ENCODE assay signal across 16 cellular contexts in the genomic region with DNA sequence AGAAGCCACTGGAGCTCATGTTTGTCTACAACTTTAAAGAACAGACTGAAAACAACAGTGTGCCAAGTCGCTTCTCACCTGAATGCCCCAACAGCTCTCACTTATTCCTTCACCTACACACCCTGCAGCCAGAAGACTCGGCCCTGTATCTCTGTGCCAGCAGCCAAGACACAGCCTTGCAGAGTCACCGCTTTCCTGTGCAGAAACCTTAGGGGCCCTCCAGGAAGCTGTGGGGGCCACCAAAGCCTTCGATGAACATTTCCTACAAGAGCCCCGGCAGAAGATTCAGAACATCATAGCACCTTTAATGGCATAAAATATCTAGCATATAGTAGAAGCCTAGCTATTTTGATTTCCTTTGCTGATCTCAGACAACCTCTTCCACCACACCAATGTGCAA.
DNase-seq lines count a peak whose midpoint lies in the region; ATAC-seq and TF ChIP-seq lines count a peak whose summit lies in the region.
"Had no signal": no experiment of that assay in that cellular context is flagged by ENCODE, and none has a peak within 500 bp of the region (broad histone marks: within the 10 kb centered on the region; RNA-seq: fewer than 3 reads in every experiment).

No MANE protein-coding gene starts in this region.

- no peak overlapping the region for H3K4me3 ChIP-seq in PC-3 (ENCODE audit: low read length)
- H3K4me3 ChIP-seq: MG63, ovary had no signal

- no peak for TF ChIP-seq CTCF in PC-3 (conservative IDR thresholded peaks at IDR 0.05; ENCODE audit: low read depth, low read length)

- intact Hi-C loops in PC-3 (cut with micrococcal nuclease), result no loop called here

- H3K4me1 ChIP-seq in PC-3 (ENCODE audit: insufficient read depth, low read length), result peaks cover 10% of the 10 kb centered on the region

- H3K27me3 ChIP-seq in PC-3 (ENCODE audit: low read length), result peaks cover 74% of the 10 kb centered on the region
- H3K27me3 ChIP-seq: ovary had no signal

- no peaks in the 10 kb centered on the region for H3F3A ChIP-seq in PC-3 (ENCODE audit: low read length, unreplicated experiment)

- H3K9me3 Mint-ChIP-seq in T-cell, result no peaks in the 10 kb centered on the region
- no peaks in the 10 kb centered on the region for H3K9me3 Mint-ChIP-seq in stimulated activated naive CD8-positive, alpha-beta T cell treated with anti-CD3 and anti-CD28 coated beads, Interleukin-15, amount 100 ng/mL, for 72 hours

- POLR2A ChIA-PET in T-cell (lab: Charles Lee), result no interaction called here
- POLR2A ChIA-PET in PC-3 (lab: Charles Lee; ENCODE audit: unreplicated experiment), result interaction anchor here (0.6 kb wide), 1 partner anchor 152 kb away, joined by 18 read pairs; no protein-coding TSS in a partner anchor

- H3K9ac ChIP-seq in PC-3 (ENCODE audit: low read length), result no peak overlapping the region

- no peaks in the 10 kb centered on the region for H4K20me1 ChIP-seq in PC-3 (ENCODE audit: low read length)

- peak; percentile 57 for DNase-seq in stimulated activated CD4-positive, alpha-beta T cell treated with anti-CD3 and anti-CD28 coated beads, Interleukin-1b, Interleukin-23, amount 100 ng/mL, for 48 hours
- no peak for DNase-seq in stimulated activated CD4-positive, alpha-beta T cell treated with anti-CD3 and anti-CD28 coated beads, Interleukin-4, amount 100 ng/mL, for 24 hours
- DNase-seq in T-cell (peak in 14 of 34 experiments; percentile 12 to 74 (median 52)), MV-4-11 (lab: John Stamatoyannopoulos, UW) (no peak), NCI-H1694 treated with DMSO at 0.1 percent for 48 hours (lab: John Stamatoyannopoulos, UW) (no peak), PC-3 (no peak)
- DNase-seq in central memory CD4-positive, alpha-beta T cell, result peak; percentile 51
- DNase-seq in stimulated activated naive CD8-positive, alpha-beta T cell treated with anti-CD3 and anti-CD28 coated beads, Interleukin-15, amount 100 ng/mL, for 72 hours, result peak in 1 of 2 donors; percentile 36
- DNase-seq: erythroblast, left ventricle myocardium superior, MG63, NCI-H187 treated with DMSO at 0.1 percent for 48 hours, NCI-H446, ovary, trophoblast cell had no signal

- CTCF ChIA-PET in T-cell (lab: Charles Lee) (interaction anchor here in 1 of 2 donors (0.6 kb wide), 1 partner anchor 690 kb away, joined by 4 read pairs; no protein-coding TSS in a partner anchor), PC-3 (lab: Charles Lee) (no interaction called here)

- no peaks in the 10 kb centered on the region for H3K9me3 ChIP-seq in PC-3 (ENCODE audit: low read length)
- H3K9me3 ChIP-seq: MG63, ovary had no signal

- H3K9me2 ChIP-seq in PC-3 (replicated peaks; ENCODE audit: low read length), result no peaks in the 10 kb centered on the region

- H3K36me3 Mint-ChIP-seq in T-cell, result no peaks in the 10 kb centered on the region

- no peak overlapping the region for H3K4me2 ChIP-seq in PC-3 (ENCODE audit: low read length)

- H3K36me3 ChIP-seq in PC-3 (ENCODE audit: low read depth, low read length), result no peaks in the 10 kb centered on the region
- H3K36me3 ChIP-seq: MG63, ovary had no signal

- no peak overlapping the region for H2AFZ ChIP-seq in PC-3 (ENCODE audit: low read length)

- ATAC-seq in T-cell (replicated peaks in 1 of 4) (peak; percentile 35 to 93 (median 69)), PC-3 (no peak)
- peak; percentile 84 for ATAC-seq in stimulated activated naive CD8-positive, alpha-beta T cell treated with anti-CD3 and anti-CD28 coated beads, Interleukin-15, amount 100 ng/mL, for 72 hours
- ATAC-seq: HepG2, left ventricle myocardium superior had no signal

- no peak overlapping the region for H3K27ac ChIP-seq in PC-3 (ENCODE audit: low read length)
- H3K27ac ChIP-seq: ovary had no signal

- H3K79me2 ChIP-seq in PC-3 (ENCODE audit: low read length), result no peaks in the 10 kb centered on the region

- H3K27ac Mint-ChIP-seq in T-cell, result peak overlapping the region in 1 of 2 donors; percentile 50
- H3K27ac Mint-ChIP-seq in stimulated activated naive CD8-positive, alpha-beta T cell treated with anti-CD3 and anti-CD28 coated beads, Interleukin-15, amount 100 ng/mL, for 72 hours, result peak overlapping the region in 1 of 2 donors; percentile 83

- peaks cover 6 to 14% of the 10 kb centered on the region in 2 donors for H3K27me3 Mint-ChIP-seq in T-cell
- H3K27me3 Mint-ChIP-seq in stimulated activated naive CD8-positive, alpha-beta T cell treated with anti-CD3 and anti-CD28 coated beads, Interleukin-15, amount 100 ng/mL, for 72 hours, result peaks cover 22% of the 10 kb centered on the region

- H3K4me1 Mint-ChIP-seq in T-cell, result peaks cover 7 to 9% (median 8%) of the 10 kb centered on the region in 3 donors
- peaks cover 11% of the 10 kb centered on the region for H3K4me1 Mint-ChIP-seq in stimulated activated naive CD8-positive, alpha-beta T cell treated with anti-CD3 and anti-CD28 coated beads, Interleukin-15, amount 100 ng/mL, for 72 hours

- no TSS peak for BruUV-seq in PC-3 (replicated peaks; lab: Mats Ljungman, UMichigan)

- peak overlapping the region in 1 of 3 donors; percentile 28 for H3K4me3 Mint-ChIP-seq in T-cell
- H3K4me3 Mint-ChIP-seq in stimulated activated naive CD8-positive, alpha-beta T cell treated with anti-CD3 and anti-CD28 coated beads, Interleukin-15, amount 100 ng/mL, for 72 hours, result peak overlapping the region; percentile 30 to 48

Comparison
In these comparisons a context has a peak if more than half of its experiments do, and no peak if none do; other contexts are left out.
1. DNase-seq: peak in stimulated activated CD4-positive, alpha-beta T cell treated with anti-CD3 and anti-CD28 coated beads, Interleukin-1b, Interleukin-23, amount 100 ng/mL, for 48 hours (single experiment) and central memory CD4-positive, alpha-beta T cell (single experiment); none in stimulated activated CD4-positive, alpha-beta T cell treated with anti-CD3 and anti-CD28 coated beads, Interleukin-4, amount 100 ng/mL, for 24 hours (single experiment), MV-4-11 (single experiment), NCI-H1694 treated with DMSO at 0.1 percent for 48 hours (single experiment) and PC-3 (single experiment).